In the genomic region with DNA sequence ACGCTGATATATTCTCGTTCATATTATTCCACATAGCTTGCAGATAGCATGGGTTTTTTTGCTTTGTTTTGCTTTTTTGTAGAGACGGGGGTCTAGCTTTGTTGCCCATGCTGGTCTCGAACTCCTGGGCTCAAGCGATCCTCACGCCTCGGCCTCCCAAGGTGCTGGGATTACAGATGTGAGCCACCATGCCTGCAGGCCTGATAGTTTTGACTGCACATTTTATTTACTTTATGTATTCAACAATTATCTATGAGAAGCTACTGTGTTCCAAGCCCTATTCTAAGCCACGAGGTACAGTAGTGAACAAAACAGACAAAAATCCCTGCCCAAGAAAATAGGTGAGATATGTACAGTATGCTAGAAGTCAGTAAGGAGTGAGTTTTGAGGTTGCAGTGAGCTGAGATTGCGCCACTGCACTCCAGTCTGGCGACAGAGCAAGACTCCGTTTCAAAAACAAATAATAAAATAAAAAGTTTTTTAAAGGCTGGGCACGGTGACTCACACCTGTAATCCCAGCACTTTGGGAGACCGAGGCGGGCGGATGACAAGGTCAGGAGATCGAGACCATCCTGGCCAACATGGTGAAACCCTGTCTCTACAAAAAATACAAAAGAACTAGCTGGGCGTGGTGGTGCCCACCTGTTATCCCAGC, we compare ENCODE assay signal across 8 cellular contexts. TPM values are rescaled to one million over a fixed set of nuclear protein-coding genes. Genes with fewer than 3 reads are reported as not detected.
A peak's percentile ranks its signal among the peaks of the same experiment; 100 is the strongest.
DNase-seq lines count a peak whose midpoint lies in the region; ATAC-seq and TF ChIP-seq lines count a peak whose summit lies in the region.
"Not testable (repeated sequence)": the region's sequence is repeated elsewhere in the genome, so short reads cannot be mapped to it uniquely, and the experiment has no call there.

No MANE protein-coding gene starts in this region.

- H3K36me3 Mint-ChIP-seq in activated T-cell treated with anti-CD3 and anti-CD28 coated beads, Interleukin-2, amount 50 U/mL, for 4 hours (ENCODE audit: insufficient read depth) = peaks cover 21% of the 10 kb centered on the region

- not testable (repeated sequence) for H3K9me3 ChIP-seq in HEK293 (ENCODE audit: control insufficient read depth, insufficient read depth, low read depth, low read length); PC-3 (ENCODE audit: low read length); cardiac muscle cell (ENCODE audit: low read depth); mucosa of stomach (ENCODE audit: control insufficient read depth, low read length); skeletal muscle satellite cell (replicated peaks; ENCODE audit: low read length)

- not testable (repeated sequence) for BruUV-seq in PC-3 (replicated peaks; lab: Mats Ljungman, UMichigan)

- H3K4me1 ChIP-seq in HEK293 (ENCODE audit: control insufficient read depth, insufficient read depth, low read length) = not testable (repeated sequence)
- peaks cover 38% of the 10 kb centered on the region for H3K4me1 ChIP-seq in PC-3 (ENCODE audit: insufficient read depth, low read length)
- peaks cover 21% of the 10 kb centered on the region for H3K4me1 ChIP-seq in cardiac muscle cell (ENCODE audit: low read depth)
- peaks cover 35% of the 10 kb centered on the region for H3K4me1 ChIP-seq in mucosa of stomach (ENCODE audit: control insufficient read depth, insufficient read depth, low read length)
- peaks cover 39% of the 10 kb centered on the region for H3K4me1 ChIP-seq in skeletal muscle satellite cell (ENCODE audit: control insufficient read depth, insufficient read depth, low read length)

- H3K27ac ChIP-seq in 22Rv1 (peak overlapping the region; percentile 89), HEK293 (ENCODE audit: extremely low read depth, low read depth, low read length) (peak overlapping the region; percentile 85; the same call in 1 of the 2 replicates), PC-3 (ENCODE audit: low read length) (peak overlapping the region; percentile 55), caudate nucleus (ENCODE audit: low read depth, low read length) (peak overlapping the region; percentile 100), cardiac muscle cell (peak overlapping the region; percentile 86)

- peak overlapping the region; percentile 83 for H2AFZ ChIP-seq in PC-3 (ENCODE audit: low read length)

- peaks cover 39% of the 10 kb centered on the region for H3K4me1 Mint-ChIP-seq in activated T-cell treated with anti-CD3 and anti-CD28 coated beads, Interleukin-2, amount 50 U/mL, for 4 hours (ENCODE audit: low read depth)

- POLR2A ChIA-PET in HEK293 (lab: Yijun Ruan, JAX) (interaction anchor here (0.6 to 1.8 kb wide), 5 partner anchors 8 to 68 kb away, joined by 3 to 6 read pairs (median 4); partner anchors contain the start of gene ZP3), PC-3 (lab: Charles Lee; ENCODE audit: unreplicated experiment) (interaction anchor here (0.8 kb wide), 1 partner anchor 18 kb away, joined by 4 read pairs; no protein-coding TSS in a partner anchor)

- intact Hi-C loops in PC-3 (cut with micrococcal nuclease) = loop anchor here (1.0 to 2.0 kb wide), 4 partner anchors 19 to 69 kb away; no protein-coding TSS in a partner anchor

- H3K27me3 Mint-ChIP-seq in activated T-cell treated with anti-CD3 and anti-CD28 coated beads, Interleukin-2, amount 50 U/mL, for 4 hours (ENCODE audit: low read depth) = not testable (repeated sequence)

- H3K9me3 Mint-ChIP-seq in activated T-cell treated with anti-CD3 and anti-CD28 coated beads, Interleukin-2, amount 50 U/mL, for 4 hours = not testable (repeated sequence)

- CTCF ChIA-PET in HEK293 (lab: Yijun Ruan, JAX) (interaction anchor here (0.6 to 1.4 kb wide), 5 partner anchors 12 to 65 kb away, joined by 3 to 9 read pairs (median 5); partner anchors contain the start of gene ZP3), PC-3 (lab: Charles Lee) (interaction anchor here (0.6 kb wide), 1 partner anchor 42 kb away, joined by 3 read pairs; no protein-coding TSS in a partner anchor)

- DNase-seq in PC-3 (peak; percentile 41), cardiac muscle cell (ENCODE audit: low read depth in 1 of 2, low spot score in 1 of 2) (peak in 1 of 2 donors; percentile 40)
- DNase-seq in activated T-cell treated with anti-CD3 and anti-CD28 coated beads, Interleukin-2, amount 50 U/mL, for 4 hours; caudate nucleus (lab: John Stamatoyannopoulos, UW): not testable (repeated sequence)

- H3K9me2 ChIP-seq in PC-3 (replicated peaks; ENCODE audit: low read length) = not testable (repeated sequence)

- not testable (repeated sequence) for H3K27me3 ChIP-seq in PC-3 (ENCODE audit: low read length); cardiac muscle cell; mucosa of stomach (ENCODE audit: control insufficient read depth, insufficient read depth, low read length); skeletal muscle satellite cell (ENCODE audit: control insufficient read depth, insufficient read depth, low read length)

- peaks cover 37% of the 10 kb centered on the region for H3K79me2 ChIP-seq in PC-3 (ENCODE audit: low read length)

- peak overlapping the region; percentile 85 for H3K4me3 Mint-ChIP-seq in activated T-cell treated with anti-CD3 and anti-CD28 coated beads, Interleukin-2, amount 50 U/mL, for 4 hours

- H3K9ac ChIP-seq in PC-3 (ENCODE audit: low read length) (peak overlapping the region; percentile 95; the same call in 1 of the 2 replicates), mucosa of stomach (ENCODE audit: low read length) (peak overlapping the region; percentile 93), skeletal muscle satellite cell (ENCODE audit: low read depth, low read length) (peak overlapping the region; percentile 98)

- peaks cover 0 to 19% of the 10 kb centered on the region in 2 experiments; a peak in 2 of 3 replicates for H3K36me3 ChIP-seq in HEK293 (ENCODE audit: control insufficient read depth in 2 of 2, insufficient read depth in 1 of 2, low read length in 2 of 2)
- H3K36me3 ChIP-seq in PC-3 (ENCODE audit: low read depth, low read length) = peaks cover 24% of the 10 kb centered on the region
- not testable (repeated sequence) for H3K36me3 ChIP-seq in cardiac muscle cell; mucosa of stomach (ENCODE audit: control insufficient read depth, insufficient read depth, low read length)
- peaks cover 21% of the 10 kb centered on the region for H3K36me3 ChIP-seq in skeletal muscle satellite cell (ENCODE audit: insufficient read depth, low read length)

- H4K20me1 ChIP-seq in PC-3 (ENCODE audit: low read length) = peaks cover 35% of the 10 kb centered on the region

- H3K4me3 ChIP-seq in HEK293 (ENCODE audit: low read depth, low read length); cardiac muscle cell: not testable (repeated sequence)
- H3K4me3 ChIP-seq in PC-3 (ENCODE audit: low read length) (peak overlapping the region; percentile 95; the same call in 1 of the 2 replicates), mucosa of stomach (ENCODE audit: low read length) (peak overlapping the region; percentile 88), skeletal muscle satellite cell (ENCODE audit: low read length) (peak overlapping the region; percentile 99)

- H3K4me2 ChIP-seq in PC-3 (ENCODE audit: low read length) (peak overlapping the region; percentile 86), skeletal muscle satellite cell (ENCODE audit: low read length) (peak overlapping the region; percentile 91)

- not testable (repeated sequence) for ATAC-seq in PC-3; activated T-cell treated with anti-CD3 and anti-CD28 coated beads, Interleukin-2, amount 50 U/mL, for 4 hours

- H3F3A ChIP-seq in PC-3 (ENCODE audit: low read length, unreplicated experiment) = not testable (repeated sequence)

- not testable (repeated sequence) for TF ChIP-seq CTCF in 22Rv1 (IDR thresholded peaks at IDR 0.05); HEK293 (tag by site-specific recombination; IDR thresholded peaks at IDR 0.05); PC-3 (conservative IDR thresholded peaks at IDR 0.05; ENCODE audit: low read depth, low read length); cardiac muscle cell (IDR thresholded peaks at IDR 0.05; ENCODE audit: low read depth, low read length)

RNA-seq across cellular contexts. Expression of gene YWHAG, which starts 1.3 kb away (rescaled TPM):
- 42.2 and 54.4 TPM in 2 replicates for total RNA-seq in PC-3 (2014; rRNA removed)
- total RNA-seq in activated T-cell treated with anti-CD3 and anti-CD28 coated beads, Interleukin-2, amount 50 U/mL, for 4 hours = 100 to 1,000 TPM; 164 to 173 (median 173) TPM
- 90.5 and 97.9 TPM in 2 replicates for total RNA-seq in cardiac muscle cell
- polyA plus RNA-seq in cardiac muscle cell = 25.0 and 29.2 TPM in 2 replicates
- total RNA-seq in skeletal muscle satellite cell (2012; rRNA removed) = 126 and 159 TPM in 2 replicates

RNA-seq across cellular contexts. Expression of gene SSC4D, which starts 49.4 kb away (rescaled TPM):
- total RNA-seq in PC-3 (2014; rRNA removed) = 0.86 and 1.3 TPM in 2 replicates
- total RNA-seq in activated T-cell treated with anti-CD3 and anti-CD28 coated beads, Interleukin-2, amount 50 U/mL, for 4 hours = 1 to 10 TPM in 1 of 3 donors, under 1 TPM in 2; 0.38 to 1.0 (median 0.87) TPM
- total RNA-seq in cardiac muscle cell = 17.3 and 33.5 TPM in 2 replicates
- 13.3 and 28.2 TPM in 2 replicates for polyA plus RNA-seq in cardiac muscle cell
- 0.22 and 1.0 TPM in 2 replicates for total RNA-seq in skeletal muscle satellite cell (2012; rRNA removed)

RNA-seq across cellular contexts. Expression of gene HSPB1, which starts 57.6 kb away (rescaled TPM):
- 166 and 189 TPM in 2 replicates for total RNA-seq in PC-3 (2014; rRNA removed)
- total RNA-seq in activated T-cell treated with anti-CD3 and anti-CD28 coated beads, Interleukin-2, amount 50 U/mL, for 4 hours = 10 to 100 TPM; 50.3 to 57.0 (median 53.8) TPM
- total RNA-seq in cardiac muscle cell = 1,267 and 1,807 TPM in 2 replicates
- 2,642 and 3,793 TPM in 2 replicates for polyA plus RNA-seq in cardiac muscle cell
- total RNA-seq in skeletal muscle satellite cell (2012; rRNA removed) = 104 and 141 TPM in 2 replicates
